In genomic region chr3:8450618-8451017, GRCh38 we compare ENCODE assay signal across 22 cellular contexts. TPM values are rescaled to one million over a fixed set of nuclear protein-coding genes. Genes with fewer than 3 reads are reported as not detected.
DNase-seq lines count a peak whose midpoint lies in the region; ATAC-seq and TF ChIP-seq lines count a peak whose summit lies in the region.
"Had no signal": no experiment of that assay in that cellular context is flagged by ENCODE, and none has a peak within 500 bp of the region (broad histone marks: within the 10 kb centered on the region; RNA-seq: fewer than 3 reads in every experiment).

No MANE protein-coding gene starts in this region.

- in situ Hi-C loops in Caki2 (cut with HindIII; ENCODE audit: low pct_unique_long_range_greater_than_20kb, low sequenced_read_pairs) = no loop called here

- H4K20me1 ChIP-seq in OCI-LY3 (ENCODE audit: insufficient read depth, low read length) (no peaks in the 10 kb centered on the region), neural progenitor cell (ENCODE audit: low read depth) (no peaks in the 10 kb centered on the region)

- H3K4me3 ChIP-seq in OCI-LY3 (ENCODE audit: low read length) (no peak overlapping the region), endodermal cell (ENCODE audit: low read length) (no peak overlapping the region), neural progenitor cell (no peak overlapping the region), MG63 (no peak overlapping the region)
- H3K4me3 ChIP-seq: adrenal gland, esophagus muscularis mucosa, lower lobe of right lung, tibial nerve had no signal

- H3F3A ChIP-seq in neural progenitor cell (ENCODE audit: low read depth) = no peaks in the 10 kb centered on the region

- TF ChIP-seq CTCF in OCI-LY3 (IDR thresholded peaks at IDR 0.05; ENCODE audit: low read depth, low read length) (0 out of 2 replicates have a peak, but pooled peaks have one; percentile 7), endodermal cell (conservative IDR thresholded peaks at IDR 0.05) (peak; percentile 65), neural progenitor cell (IDR thresholded peaks at IDR 0.05) (peak; percentile 30)

- no peak for ATAC-seq in stimulated activated naive B cell treated with anti-CD40 and anti-IgM and Interleukin-4, amounts not matched to agents 10 μg/mL and 1 μg/mL and 100 μg/mL, for 72 hours (replicated peaks)
- ATAC-seq: lower lobe of right lung, sciatic nerve had no signal

- H3K27me3 ChIP-seq in OCI-LY3 (ENCODE audit: low read depth, low read length) (no peaks in the 10 kb centered on the region), endodermal cell (ENCODE audit: control insufficient read depth, insufficient read depth, low read length, poor library complexity, severe bottlenecking) (no peaks in the 10 kb centered on the region), neural progenitor cell (no peaks in the 10 kb centered on the region), MG63 (no peaks in the 10 kb centered on the region)
- H3K27me3 ChIP-seq: adrenal gland, esophagus muscularis mucosa, tibial nerve had no signal

- H3K9me3 ChIP-seq in OCI-LY3 (ENCODE audit: insufficient read depth, low read length) (no peaks in the 10 kb centered on the region), endodermal cell (ENCODE audit: control insufficient read depth, low read length) (peaks cover 12% of the 10 kb centered on the region), neural progenitor cell (ENCODE audit: low read depth) (no peaks in the 10 kb centered on the region), MG63 (no peaks in the 10 kb centered on the region)
- H3K9me3 ChIP-seq: adrenal gland, esophagus muscularis mucosa, lower lobe of right lung, tibial nerve had no signal

- H3K79me2 ChIP-seq in OCI-LY3 (ENCODE audit: low read length) = no peaks in the 10 kb centered on the region
- no peaks in the 10 kb centered on the region for H3K79me2 ChIP-seq in neural progenitor cell (ENCODE audit: low read depth)

- H3K4me1 Mint-ChIP-seq in endodermal cell (peaks cover 3% of the 10 kb centered on the region), neural progenitor cell (peaks cover 14% of the 10 kb centered on the region)
- H3K4me1 Mint-ChIP-seq in stimulated activated naive B cell treated with anti-CD40 and anti-IgM and Interleukin-4, amounts not matched to agents 10 μg/mL and 1 μg/mL and 100 μg/mL, for 72 hours = no peaks in the 10 kb centered on the region
- H3K4me1 Mint-ChIP-seq: B cell had no signal

- H3K36me3 ChIP-seq in OCI-LY3 (replicated peaks; ENCODE audit: low read depth, low read length) (no peaks in the 10 kb centered on the region), endodermal cell (ENCODE audit: control insufficient read depth, insufficient read depth, low read length) (no peaks in the 10 kb centered on the region), neural progenitor cell (no peaks in the 10 kb centered on the region), MG63 (no peaks in the 10 kb centered on the region)
- H3K36me3 ChIP-seq: adrenal gland, esophagus muscularis mucosa, lower lobe of right lung, tibial nerve had no signal

- H3K4me3 Mint-ChIP-seq in endodermal cell (no peak overlapping the region), neural progenitor cell (no peak overlapping the region)
- H3K4me3 Mint-ChIP-seq in stimulated activated naive B cell treated with anti-CD40 and anti-IgM and Interleukin-4, amounts not matched to agents 10 μg/mL and 1 μg/mL and 100 μg/mL, for 72 hours = no peak overlapping the region
- H3K4me3 Mint-ChIP-seq: B cell had no signal

- H2AFZ ChIP-seq in OCI-LY3 (ENCODE audit: low read depth, low read length) (no peak overlapping the region), neural progenitor cell (replicated peaks) (no peak overlapping the region)

- H3K4me2 ChIP-seq in OCI-LY3 (ENCODE audit: low read length) (no peak overlapping the region), neural progenitor cell (no peak overlapping the region)

- H3K4me1 ChIP-seq in OCI-LY3 (ENCODE audit: low read length) = no peaks in the 10 kb centered on the region
- peaks cover 3% of the 10 kb centered on the region for H3K4me1 ChIP-seq in endodermal cell (ENCODE audit: control insufficient read depth, insufficient read depth, low read length)
- H3K4me1 ChIP-seq in neural progenitor cell = no peaks in the 10 kb centered on the region

- H3K27ac Mint-ChIP-seq in endodermal cell (no peak overlapping the region), neural progenitor cell (no peak overlapping the region)
- no peak overlapping the region for H3K27ac Mint-ChIP-seq in stimulated activated naive B cell treated with anti-CD40 and anti-IgM and Interleukin-4, amounts not matched to agents 10 μg/mL and 1 μg/mL and 100 μg/mL, for 72 hours
- H3K27ac Mint-ChIP-seq: B cell had no signal

- peak; percentile 4 for DNase-seq in Caki2 (ENCODE audit: low read depth)
- no peak for DNase-seq in endodermal cell
- DNase-seq in neural progenitor cell (ENCODE audit: low spot score) = peak; percentile 19
- DNase-seq in MG63 = no peak
- DNase-seq in stimulated activated CD4-positive, alpha-beta T cell treated with anti-CD3 and anti-CD28 coated beads, Interleukin-1b, Interleukin-23, amount 100 ng/mL, for 48 hours = no peak
- DNase-seq in RKO (ENCODE audit: low spot score) = no peak
- no peak for DNase-seq in stimulated activated naive B cell treated with anti-CD40 and anti-IgM and Interleukin-4, amounts not matched to agents 10 μg/mL and 1 μg/mL and 100 μg/mL, for 72 hours
- DNase-seq: activated CD4-positive, alpha-beta T cell treated with anti-CD3 and anti-CD28 coated beads, Interleukin-2, amount 50 U/mL, for 1 hour; activated effector memory CD4-positive, alpha-beta T cell treated with anti-CD3 and anti-CD28 coated beads, Interleukin-2, amount 50 U/mL, for 16 hours; adrenal gland; caudate nucleus; COR-L47; H7; lower lobe of right lung; NCI-H1930; NCI-H446; stimulated activated naive CD4-positive, alpha-beta T cell had no signal

- H3K27ac ChIP-seq in OCI-LY3 (ENCODE audit: low read length) (no peak overlapping the region), endodermal cell (ENCODE audit: low read depth, low read length) (no peak overlapping the region), neural progenitor cell (no peak overlapping the region)
- H3K27ac ChIP-seq: adrenal gland, esophagus muscularis mucosa, lower lobe of right lung, tibial nerve had no signal

- no peaks in the 10 kb centered on the region for H3K36me3 Mint-ChIP-seq in endodermal cell (ENCODE audit: low read depth)
- H3K36me3 Mint-ChIP-seq in neural progenitor cell = no peaks in the 10 kb centered on the region
- H3K36me3 Mint-ChIP-seq in stimulated activated naive B cell treated with anti-CD40 and anti-IgM and Interleukin-4, amounts not matched to agents 10 μg/mL and 1 μg/mL and 100 μg/mL, for 72 hours = no peaks in the 10 kb centered on the region

- H3K27me3 Mint-ChIP-seq in endodermal cell (ENCODE audit: insufficient read depth) = peaks cover 14% of the 10 kb centered on the region
- no peaks in the 10 kb centered on the region for H3K27me3 Mint-ChIP-seq in neural progenitor cell (ENCODE audit: insufficient read depth, low read depth)
- peaks cover 5% of the 10 kb centered on the region in 2 donors for H3K27me3 Mint-ChIP-seq in stimulated activated naive B cell treated with anti-CD40 and anti-IgM and Interleukin-4, amounts not matched to agents 10 μg/mL and 1 μg/mL and 100 μg/mL, for 72 hours
- H3K27me3 Mint-ChIP-seq: B cell had no signal

- H3K9ac ChIP-seq in OCI-LY3 (ENCODE audit: low read length) (no peak overlapping the region), endodermal cell (ENCODE audit: extremely low read depth, low read length, poor library complexity, severe bottlenecking) (no peak overlapping the region), neural progenitor cell (no peak overlapping the region)

- H3K9me3 Mint-ChIP-seq in endodermal cell (no peaks in the 10 kb centered on the region), neural progenitor cell (no peaks in the 10 kb centered on the region)
- peaks cover 7 to 11% of the 10 kb centered on the region in 2 donors for H3K9me3 Mint-ChIP-seq in stimulated activated naive B cell treated with anti-CD40 and anti-IgM and Interleukin-4, amounts not matched to agents 10 μg/mL and 1 μg/mL and 100 μg/mL, for 72 hours

RNA-seq across cellular contexts. Expression of gene LMCD1, which starts 51.0 kb away (rescaled TPM):
- 28.6 and 50.1 TPM in 2 replicates for total RNA-seq in Caki2 (2014; rRNA removed; shearing (Covaris generic); ENCODE audit: low replicate concordance)
- total RNA-seq in endodermal cell = 10 to 100 TPM; 20.7 to 35.7 TPM
- 32.7 TPM for polyA plus RNA-seq in endodermal cell (2013, experiment 1 of 2)
- 42.3 TPM for polyA plus RNA-seq in endodermal cell (2013, experiment 2 of 2)
- total RNA-seq in neural progenitor cell (ENCODE audit: low replicate concordance) = 0.15 TPM in 1 of 2 replicates, not detected in the other
- 2.6 and 3.4 TPM in 2 replicates for total RNA-seq in MG63 (2014; rRNA removed; shearing (Covaris generic); ENCODE audit: low replicate concordance)

Comparison
In these comparisons a context has a peak if more than half of its experiments do, and no peak if none do; other contexts are left out.
1. DNase-seq: peak in Caki2 (single experiment) and neural progenitor cell (single experiment); none in endodermal cell (single experiment), MG63 (single experiment), stimulated activated CD4-positive, alpha-beta T cell treated with anti-CD3 and anti-CD28 coated beads, Interleukin-1b, Interleukin-23, amount 100 ng/mL, for 48 hours (single experiment), RKO (single experiment) and stimulated activated naive B cell treated with anti-CD40 and anti-IgM and Interleukin-4, amounts not matched to agents 10 μg/mL and 1 μg/mL and 100 μg/mL, for 72 hours (single experiment).
2. CTCF ChIP-seq: peak in every context shown above with its lines; median percentile 65 in endodermal cell; 30 in neural progenitor cell; 7 in OCI-LY3.